24 cellular contexts compared by ENCODE assay signal in genomic region chr16:31087971-31088370, GRCh38. TPM values are rescaled to one million over a fixed set of nuclear protein-coding genes. Genes with fewer than 3 reads are reported as not detected.
DNase-seq lines count a peak whose midpoint lies in the region; ATAC-seq and TF ChIP-seq lines count a peak whose summit lies in the region.
"Had no signal": no experiment of that assay in that cellular context is flagged by ENCODE, and none has a peak within 500 bp of the region (broad histone marks: within the 10 kb centered on the region; RNA-seq: fewer than 3 reads in every experiment).

No MANE protein-coding gene starts in this region.

- H3K9me3 ChIP-seq in endodermal cell (ENCODE audit: control insufficient read depth, low read length) (no peaks in the 10 kb centered on the region), left lung (no peaks in the 10 kb centered on the region)
- H3K9me3 ChIP-seq: SK-N-SH had no signal

- intact Hi-C loops in Calu3 (cut with micrococcal nuclease; ENCODE audit: unreplicated experiment) (no loop called here), left lung (cut with DNase I) (no loop called here)

- no peaks in the 10 kb centered on the region for H3K4me1 ChIP-seq in endodermal cell (ENCODE audit: control insufficient read depth, insufficient read depth, low read length)
- H3K4me1 ChIP-seq in left lung, result no peaks in the 10 kb centered on the region

- CTCF ChIA-PET in Calu3 (lab: Charles Lee) (interaction anchor here (0.6 kb wide), 1 partner anchor 14 kb away, joined by 3 read pairs; no protein-coding TSS in a partner anchor), RWPE1 (lab: Yijun Ruan, JAX) (interaction anchor here (2.5 kb wide), 1 partner anchor 103 kb away, joined by 11 read pairs; the partner anchor contains the start of gene HSD3B7)

- WGBS in endodermal cell (ENCODE audit: insufficient coverage in 1 of 2, insufficient read length in 1 of 2), 2 experiments, result 89% methylated on average over 5 of the region's 5 CpGs; no CpG with 5 or more reads in 1 of the 2 experiments

- no peaks in the 10 kb centered on the region for H3K4me1 Mint-ChIP-seq in Calu3 (ENCODE audit: low read depth, unreplicated experiment)
- no peaks in the 10 kb centered on the region for H3K4me1 Mint-ChIP-seq in endodermal cell

- H3K27ac Mint-ChIP-seq in Calu3 (ENCODE audit: unreplicated experiment) (no peak overlapping the region), endodermal cell (no peak overlapping the region)
- H3K27ac Mint-ChIP-seq: T-helper 1 cell treated with Interleukin-12 subunit alpha and Interleukin-12 subunit beta and Interleukin-4 antibody, amounts not matched to agents 30 μg/mL and 1 μg/mL, for 36 hours had no signal

- POLR2A ChIA-PET in RWPE1 (lab: Yijun Ruan, JAX; ENCODE audit: low non-redundant PET), result no interaction called here

- H3K36me3 ChIP-seq in endodermal cell (ENCODE audit: control insufficient read depth, insufficient read depth, low read length), result peaks cover 23% of the 10 kb centered on the region
- H3K36me3 ChIP-seq in left lung, result peaks cover 0 to 82% of the 10 kb centered on the region in 2 donors

- no peak for TF ChIP-seq CTCF in Calu3 (IDR thresholded peaks at IDR 0.05; ENCODE audit: unreplicated experiment)
- TF ChIP-seq CTCF in RWPE1 (conservative IDR thresholded peaks at IDR 0.05; ENCODE audit: low read depth), result no peak
- no peak for TF ChIP-seq CTCF in endodermal cell (conservative IDR thresholded peaks at IDR 0.05)
- TF ChIP-seq CTCF in left lung (IDR thresholded peaks at IDR 0.05), result no peak

- H3K4me3 Mint-ChIP-seq in Calu3 (ENCODE audit: low read depth, unreplicated experiment), result no peak overlapping the region
- H3K4me3 Mint-ChIP-seq in endodermal cell, result no peak overlapping the region
- H3K4me3 Mint-ChIP-seq: CD8-positive, alpha-beta memory T cell; T-helper 1 cell treated with Interleukin-12 subunit alpha and Interleukin-12 subunit beta and Interleukin-4 antibody, amounts not matched to agents 30 μg/mL and 1 μg/mL, for 36 hours had no signal

- ATAC-seq in HG03457 (IDR thresholded peaks at IDR 0.05; ENCODE audit: unreplicated experiment) (no peak), left lung (no peak)
- ATAC-seq: GM12878 had no signal

- peaks cover 25% of the 10 kb centered on the region for H3K36me3 Mint-ChIP-seq in Calu3 (ENCODE audit: insufficient read depth, unreplicated experiment)
- H3K36me3 Mint-ChIP-seq in endodermal cell (ENCODE audit: low read depth), result peaks cover 18% of the 10 kb centered on the region

- H3K27ac ChIP-seq in RWPE1 (peak overlapping the region; percentile 67), endodermal cell (ENCODE audit: low read depth, low read length) (no peak overlapping the region), left lung (no peak overlapping the region)
- H3K27ac ChIP-seq: C4-2B, HL-60 had no signal

- no peaks in the 10 kb centered on the region for H3K27me3 ChIP-seq in endodermal cell (ENCODE audit: control insufficient read depth, insufficient read depth, low read length, poor library complexity, severe bottlenecking)
- H3K27me3 ChIP-seq in left lung, result no peaks in the 10 kb centered on the region

- H3K9me3 Mint-ChIP-seq in Calu3 (ENCODE audit: low read depth, unreplicated experiment), result no peaks in the 10 kb centered on the region
- no peaks in the 10 kb centered on the region for H3K9me3 Mint-ChIP-seq in endodermal cell
- H3K9me3 Mint-ChIP-seq: CD8-positive, alpha-beta memory T cell; T-helper 1 cell treated with Interleukin-12 subunit alpha and Interleukin-12 subunit beta and Interleukin-4 antibody, amounts not matched to agents 30 μg/mL and 1 μg/mL, for 36 hours had no signal

- no peak overlapping the region for H3K9ac ChIP-seq in endodermal cell (ENCODE audit: extremely low read depth, low read length, poor library complexity, severe bottlenecking)
- H3K9ac ChIP-seq: SK-N-SH had no signal

- DNase-seq in Calu3 (no peak), D341Med (ENCODE audit: low spot score) (peak; percentile 54), RWPE1 (ENCODE audit: low spot score) (no peak), endodermal cell (peak; percentile 21), anterior cingulate cortex (lab: John Stamatoyannopoulos, UW) (no peak), left lung (no peak)
- DNase-seq: CD8-positive, alpha-beta memory T cell; EL; GDM1; HCEC 1CT; NCI-H1092; NCI-H1417 treated with DMSO at 0.1 percent for 48 hours; NCI-H187; NCI-H2081 treated with DMSO at 0.1 percent for 48 hours; NCI-H2171; NCI-H524; NCI-H748 treated with DMSO at 0.1 percent for 48 hours; SK-N-SH; SW 1271 had no signal

- BruUV-seq in Calu3 (replicated peaks; lab: Mats Ljungman, UMichigan), result TSS peak; percentile 5

- H3K27me3 Mint-ChIP-seq in Calu3 (ENCODE audit: unreplicated experiment) (no peaks in the 10 kb centered on the region), endodermal cell (ENCODE audit: insufficient read depth) (no peaks in the 10 kb centered on the region)
- H3K27me3 Mint-ChIP-seq: CD8-positive, alpha-beta memory T cell had no signal

- H3K4me3 ChIP-seq in endodermal cell (ENCODE audit: low read length) (no peak overlapping the region), left lung (no peak overlapping the region)
- H3K4me3 ChIP-seq: GM12878 had no signal

RNA-seq across cellular contexts. Expression of gene PRSS53, which starts 0.8 kb away (rescaled TPM):
- total RNA-seq in Calu3 (2022), result 4.6 and 7.0 TPM in 2 replicates
- 1 to 10 TPM; 1.7 to 2.8 TPM for total RNA-seq in endodermal cell
- polyA plus RNA-seq in endodermal cell (2013, experiment 1 of 2), result 4.1 TPM
- 3.2 TPM for polyA plus RNA-seq in endodermal cell (2013, experiment 2 of 2)
- 1 to 10 TPM; 1.9 to 2.9 TPM for total RNA-seq in left lung

RNA-seq across cellular contexts. Expression of gene VKORC1, which starts 6.6 kb away (rescaled TPM):
- total RNA-seq in Calu3 (2022), result 80.1 and 86.8 TPM in 2 replicates
- 10 to 100 TPM; 53.7 to 63.0 TPM for total RNA-seq in endodermal cell
- 93.5 TPM for polyA plus RNA-seq in endodermal cell (2013, experiment 1 of 2)
- polyA plus RNA-seq in endodermal cell (2013, experiment 2 of 2), result 86.0 TPM
- 100 to 1,000 TPM in 1 of 2 donors, 10 to 100 TPM in 1; 76.4 to 102 TPM for total RNA-seq in left lung

RNA-seq across cellular contexts. Expression of gene ZNF646, which starts 13.7 kb away (rescaled TPM):
- total RNA-seq in Calu3 (2022) (34.4 and 34.9 TPM in 2 replicates), endodermal cell (10 to 100 TPM; 24.9 to 29.2 TPM), left lung (10 to 100 TPM; 15.1 to 18.1 TPM)
- polyA plus RNA-seq in endodermal cell (2013, experiment 1 of 2), result 16.2 TPM
- 15.9 TPM for polyA plus RNA-seq in endodermal cell (2013, experiment 2 of 2)

RNA-seq across cellular contexts. Expression of gene ZNF668, which starts 13.9 kb away (rescaled TPM):
- total RNA-seq in Calu3 (2022) (12.5 and 13.0 TPM in 2 replicates), endodermal cell (10 to 100 TPM; 11.2 to 12.6 TPM), left lung (10 to 100 TPM; 11.8 to 12.2 TPM)
- 9.8 TPM for polyA plus RNA-seq in endodermal cell (2013, experiment 1 of 2)
- 11.6 TPM for polyA plus RNA-seq in endodermal cell (2013, experiment 2 of 2)

RNA-seq across cellular contexts. Expression of gene BCKDK, which starts 20.2 kb away (rescaled TPM):
- 49.3 and 52.0 TPM in 2 replicates for total RNA-seq in Calu3 (2022)
- 10 to 100 TPM; 47.0 to 57.7 TPM for total RNA-seq in endodermal cell
- polyA plus RNA-seq in endodermal cell (2013, experiment 1 of 2), result 44.3 TPM
- 42.0 TPM for polyA plus RNA-seq in endodermal cell (2013, experiment 2 of 2)
- total RNA-seq in left lung, result 10 to 100 TPM; 36.1 to 43.8 TPM

Comparison
In these comparisons a context has a peak if more than half of its experiments do, and no peak if none do; other contexts are left out.
1. DNase-seq: peak in D341Med (single experiment) and endodermal cell (single experiment); none in Calu3 (single experiment), RWPE1 (single experiment), anterior cingulate cortex (0 of 58) and left lung (0 of 2).